Comparison of ENCODE assay signal across 29 cellular contexts in genomic region chrX:75211976-75212375, GRCh38.
"Had no signal": no experiment of that assay in that cellular context is flagged by ENCODE, and none has a peak within 500 bp of the region (broad histone marks: within the 10 kb centered on the region; RNA-seq: fewer than 3 reads in every experiment).

No MANE protein-coding gene starts in this region.

- H3K36me3 ChIP-seq: stomach, suprapubic skin, thoracic aorta, thyroid gland, tibial artery, tibial nerve, transverse colon, upper lobe of left lung, upper lobe of right lung, uterus, vagina had no signal

- H3K4me3 ChIP-seq: stomach, suprapubic skin, testis, thoracic aorta, thyroid gland, tibial artery, tibial nerve, transverse colon, upper lobe of left lung, upper lobe of right lung, uterus, vagina had no signal

- H3K9me3 Mint-ChIP-seq: stimulated activated effector memory CD8-positive, alpha-beta T cell treated with anti-CD3 and anti-CD28 coated beads, Interleukin-12 subunit alpha, Interleukin-12 subunit beta, amount 100 ng/mL, for 72 hours; stimulated activated memory B cell treated with anti-CD40 and anti-IgM and Interleukin-4, amounts not matched to agents 10 μg/mL and 1 μg/mL and 100 μg/mL, for 72 hours; stimulated activated naive CD8-positive, alpha-beta T cell treated with anti-CD3 and anti-CD28 coated beads, Interleukin-15, amount 100 ng/mL, for 72 hours; stimulated activated naive CD8-positive, alpha-beta T cell treated with anti-CD3 and anti-CD28 coated beads, Interleukin-15, Interleukin-2, amounts not matched to agents 100 ng/mL and 50 ng/mL, for 24 hours; type B pancreatic cell had no signal

- H3K9me3 ChIP-seq: stomach, suprapubic skin, testis, thoracic aorta, thyroid gland, tibial artery, tibial nerve, transverse colon, upper lobe of left lung, upper lobe of right lung, uterus, vagina had no signal

- H3K4me1 Mint-ChIP-seq: stimulated activated effector memory CD8-positive, alpha-beta T cell treated with anti-CD3 and anti-CD28 coated beads, Interleukin-12 subunit alpha, Interleukin-12 subunit beta, amount 100 ng/mL, for 72 hours; stimulated activated memory B cell treated with anti-CD40 and anti-IgM and Interleukin-4, amounts not matched to agents 10 μg/mL and 1 μg/mL and 100 μg/mL, for 72 hours; stimulated activated naive B cell treated with anti-CD40 and anti-IgM and Interleukin-4, amounts not matched to agents 10 μg/mL and 1 μg/mL and 100 μg/mL, for 72 hours; stimulated activated naive CD8-positive, alpha-beta T cell treated with anti-CD3 and anti-CD28 coated beads, Interleukin-15, amount 100 ng/mL, for 72 hours had no signal

- H3K27me3 ChIP-seq: stomach, suprapubic skin, testis, thyroid gland, tibial artery, tibial nerve, transverse colon, upper lobe of left lung, upper lobe of right lung, uterus, vagina had no signal

- H3K4me3 Mint-ChIP-seq: stimulated activated effector memory CD8-positive, alpha-beta T cell treated with anti-CD3 and anti-CD28 coated beads, Interleukin-12 subunit alpha, Interleukin-12 subunit beta, amount 100 ng/mL, for 72 hours; stimulated activated memory B cell treated with anti-CD40 and anti-IgM and Interleukin-4, amounts not matched to agents 10 μg/mL and 1 μg/mL and 100 μg/mL, for 72 hours; stimulated activated naive B cell treated with anti-CD40 and anti-IgM and Interleukin-4, amounts not matched to agents 10 μg/mL and 1 μg/mL and 100 μg/mL, for 72 hours; stimulated activated naive CD8-positive, alpha-beta T cell treated with anti-CD3 and anti-CD28 coated beads, Interleukin-15, amount 100 ng/mL, for 72 hours; stimulated activated naive CD8-positive, alpha-beta T cell treated with anti-CD3 and anti-CD28 coated beads, Interleukin-15, Interleukin-2, amounts not matched to agents 100 ng/mL and 50 ng/mL, for 24 hours; type B pancreatic cell had no signal

- ATAC-seq: stimulated activated effector memory CD8-positive, alpha-beta T cell treated with anti-CD3 and anti-CD28 coated beads, Interleukin-12 subunit alpha, Interleukin-12 subunit beta, amount 100 ng/mL, for 72 hours; stimulated activated memory B cell treated with anti-CD40 and anti-IgM and Interleukin-4, amounts not matched to agents 10 μg/mL and 1 μg/mL and 100 μg/mL, for 72 hours; stimulated activated naive B cell treated with anti-CD40 and anti-IgM and Interleukin-4, amounts not matched to agents 10 μg/mL and 1 μg/mL and 100 μg/mL, for 72 hours; stimulated activated naive CD8-positive, alpha-beta T cell treated with anti-CD3 and anti-CD28 coated beads, Interleukin-15, amount 100 ng/mL, for 72 hours; stimulated activated naive CD8-positive, alpha-beta T cell treated with anti-CD3 and anti-CD28 coated beads, Interleukin-15, Interleukin-2, amounts not matched to agents 100 U/mL and 50 U/mL, for 24 hours; upper lobe of right lung had no signal

- FAIRE-seq: urothelium cell line had no signal

- H3K4me1 ChIP-seq: stomach, suprapubic skin, testis, thyroid gland, tibial artery, tibial nerve, transverse colon, upper lobe of left lung, upper lobe of right lung, uterus, vagina had no signal

- DNase-seq: stimulated activated CD4-positive, alpha-beta T cell treated with anti-CD3 and anti-CD28 coated beads, Interleukin-2, amount 100 ng/mL, for 48 hours; stimulated activated CD4-positive, alpha-beta T cell treated with anti-CD3 and anti-CD28 coated beads, Interleukin-4, amount 100 ng/mL, for 1 hour; stimulated activated CD4-positive, alpha-beta T cell treated with anti-CD3 and anti-CD28 coated beads, Interleukin-4, amount 100 ng/mL, for 24 hours; stimulated activated CD4-positive, alpha-beta T cell treated with anti-CD3 and anti-CD28 coated beads, Interleukin-4, amount 100 ng/mL, for 4 hours; stimulated activated CD8-positive, alpha-beta memory T cell treated with anti-CD3 and anti-CD28 coated beads, Interleukin-4, amount 100 ng/mL, for 48 hours; stimulated activated naive B cell treated with anti-CD40 and anti-IgM and Interleukin-4, amounts not matched to agents 10 μg/mL and 1 μg/mL and 100 μg/mL, for 72 hours; stimulated activated naive CD4-positive, alpha-beta T cell; stimulated activated naive CD4-positive, alpha-beta T cell treated with Interleukin-2 at 50 U/mL for 16 hours; stimulated activated naive CD8-positive, alpha-beta T cell treated with anti-CD3 and anti-CD28 coated beads, Interleukin-15, amount 100 ng/mL, for 72 hours; stimulated activated naive CD8-positive, alpha-beta T cell treated with anti-CD3 and anti-CD28 coated beads, Interleukin-15, Interleukin-2, amounts not matched to agents 100 U/mL and 50 U/mL, for 24 hours; stomach; substantia nigra; testis; thyroid gland; tibial artery; transverse colon; trophoblast cell; upper lobe of left lung; upper lobe of right lung; uterus had no signal

- H3K27me3 Mint-ChIP-seq: type B pancreatic cell had no signal

- H3K36me3 Mint-ChIP-seq: stimulated activated effector memory CD8-positive, alpha-beta T cell treated with anti-CD3 and anti-CD28 coated beads, Interleukin-12 subunit alpha, Interleukin-12 subunit beta, amount 100 ng/mL, for 72 hours; stimulated activated memory B cell treated with anti-CD40 and anti-IgM and Interleukin-4, amounts not matched to agents 10 μg/mL and 1 μg/mL and 100 μg/mL, for 72 hours; type B pancreatic cell had no signal

- H3K27ac ChIP-seq: stomach, suprapubic skin, testis, thoracic aorta, thyroid gland, tibial artery, tibial nerve, transverse colon, upper lobe of left lung, upper lobe of right lung, uterus, vagina had no signal

- H3K27ac Mint-ChIP-seq: stimulated activated effector memory CD8-positive, alpha-beta T cell treated with anti-CD3 and anti-CD28 coated beads, Interleukin-12 subunit alpha, Interleukin-12 subunit beta, amount 100 ng/mL, for 72 hours; stimulated activated memory B cell treated with anti-CD40 and anti-IgM and Interleukin-4, amounts not matched to agents 10 μg/mL and 1 μg/mL and 100 μg/mL, for 72 hours; stimulated activated naive B cell treated with anti-CD40 and anti-IgM and Interleukin-4, amounts not matched to agents 10 μg/mL and 1 μg/mL and 100 μg/mL, for 72 hours; stimulated activated naive CD8-positive, alpha-beta T cell treated with anti-CD3 and anti-CD28 coated beads, Interleukin-15, amount 100 ng/mL, for 72 hours; stimulated activated naive CD8-positive, alpha-beta T cell treated with anti-CD3 and anti-CD28 coated beads, Interleukin-15, Interleukin-2, amounts not matched to agents 100 ng/mL and 50 ng/mL, for 24 hours; type B pancreatic cell had no signal
